8 cellular contexts compared by ENCODE assay signal in the genomic region with DNA sequence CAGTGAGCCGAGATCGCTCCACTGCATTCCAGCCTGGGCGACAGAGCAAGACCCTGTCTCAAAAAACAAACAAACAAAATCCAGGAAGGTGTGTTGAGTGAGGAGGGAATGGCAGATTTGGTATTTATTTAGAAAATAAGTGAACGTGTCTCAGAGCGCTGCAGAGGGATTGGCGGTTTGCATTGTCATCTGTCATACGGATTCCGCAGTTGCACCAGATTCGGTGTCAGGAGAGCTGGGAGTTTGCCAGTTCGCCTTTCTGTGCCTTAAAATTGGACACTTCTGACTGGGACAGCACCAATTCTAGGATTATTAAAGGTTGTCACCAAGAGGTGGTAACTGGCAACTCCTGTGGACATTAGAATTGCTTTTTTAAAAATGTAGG. TPM values are rescaled to one million over a fixed set of nuclear protein-coding genes. Genes with fewer than 3 reads are reported as not detected.
A peak's percentile ranks its signal among the peaks of the same experiment; 100 is the strongest.
DNase-seq lines count a peak whose midpoint lies in the region; ATAC-seq and TF ChIP-seq lines count a peak whose summit lies in the region.

No MANE protein-coding gene starts in this region.

- no peaks in the 10 kb centered on the region for H3K9me3 Mint-ChIP-seq in chondrocyte (ENCODE audit: low read depth)
- H3K9me3 Mint-ChIP-seq in memory B cell, result no peaks in the 10 kb centered on the region

- H3K27ac ChIP-seq in DND-41 (ENCODE audit: low read length) (peak overlapping the region; percentile 83), upper lobe of right lung (no peak overlapping the region)

- H3K27me3 ChIP-seq in DND-41 (ENCODE audit: insufficient read depth, low read length, poor library complexity), result no peaks in the 10 kb centered on the region
- no peaks in the 10 kb centered on the region for H3K27me3 ChIP-seq in upper lobe of right lung

- ATAC-seq in DND-41 (ENCODE audit: insufficient read depth, low read depth), result no peak
- ATAC-seq in memory B cell (ENCODE audit: low read depth), result no peak
- ATAC-seq in upper lobe of right lung, result peak; percentile 6
- no peak for ATAC-seq in HG02981 (IDR thresholded peaks at IDR 0.05; ENCODE audit: unreplicated experiment)

- H3K36me3 Mint-ChIP-seq in chondrocyte (ENCODE audit: low read depth), result peaks cover 15% of the 10 kb centered on the region
- H3K36me3 Mint-ChIP-seq in memory B cell, result peaks cover 11% of the 10 kb centered on the region

- intact Hi-C loops in upper lobe of right lung (cut with DNase I), result no loop called here

- TF ChIP-seq CTCF in DND-41 (IDR thresholded peaks at IDR 0.05; ENCODE audit: borderline replicate concordance, extremely low read depth, low read length, poor library complexity, severe bottlenecking) (no peak), NB4 (IDR thresholded peaks at IDR 0.05; ENCODE audit: low read depth, low read length) (no peak), chondrocyte (IDR thresholded peaks at IDR 0.05) (no peak), upper lobe of right lung (IDR thresholded peaks at IDR 0.05) (no peak)

- peak; percentile 13 for DNase-seq in DND-41
- peak; percentile 51 for DNase-seq in NB4 (ENCODE audit: low read depth)
- no peak for DNase-seq in chondrocyte (ENCODE audit: low spot score)
- no peak for DNase-seq in memory B cell (ENCODE audit: low spot score in 2 of 2)
- no peak for DNase-seq in upper lobe of right lung
- no peak for DNase-seq in GM19240 (ENCODE audit: insufficient read length, low spot score)
- no peak for DNase-seq in COLO668 (lab: John Stamatoyannopoulos, UW; ENCODE audit: unreplicated experiment)

- H3K4me3 Mint-ChIP-seq in chondrocyte (ENCODE audit: unreplicated experiment) (peak overlapping the region; percentile 96), memory B cell (peak overlapping the region; percentile 99)

- H4K20me1 ChIP-seq in DND-41 (ENCODE audit: insufficient read depth, low read length), result peaks cover 22% of the 10 kb centered on the region

- H3K36me3 ChIP-seq in DND-41 (ENCODE audit: insufficient read depth, low read length), result peaks cover 30% of the 10 kb centered on the region
- H3K36me3 ChIP-seq in upper lobe of right lung, result peaks cover 23% of the 10 kb centered on the region

- H3K4me2 ChIP-seq in DND-41 (ENCODE audit: insufficient read depth, low read length), result peak overlapping the region; percentile 75

- H3K27me3 Mint-ChIP-seq in chondrocyte (ENCODE audit: low read depth) (no peaks in the 10 kb centered on the region), memory B cell (no peaks in the 10 kb centered on the region)

- H3K9me3 ChIP-seq in DND-41 (ENCODE audit: insufficient read depth, low read length, severe bottlenecking) (no peaks in the 10 kb centered on the region), upper lobe of right lung (no peaks in the 10 kb centered on the region)

- H3K4me1 ChIP-seq in DND-41 (ENCODE audit: insufficient read depth, low read length), result peaks cover 37% of the 10 kb centered on the region
- H3K4me1 ChIP-seq in upper lobe of right lung, result peaks cover 23% of the 10 kb centered on the region

- H3K4me1 Mint-ChIP-seq in chondrocyte (ENCODE audit: low read depth) (peaks cover 66% of the 10 kb centered on the region), memory B cell (peaks cover 28% of the 10 kb centered on the region)

- H3K79me2 ChIP-seq in DND-41 (ENCODE audit: insufficient read depth, low read length), result peaks cover 46% of the 10 kb centered on the region

- peak overlapping the region; percentile 91 for H3K9ac ChIP-seq in DND-41 (ENCODE audit: low read depth, low read length)

- TF ChIP-seq POLR2A in NB4 (IDR thresholded peaks at IDR 0.05; ENCODE audit: extremely low read depth, insufficient read length), result no peak

- H3K27ac Mint-ChIP-seq in chondrocyte (ENCODE audit: unreplicated experiment) (peak overlapping the region; percentile 87), memory B cell (no peak overlapping the region)

- H3K4me3 ChIP-seq in DND-41 (ENCODE audit: low read depth in 1 of 2, low read length in 2 of 2) (peak overlapping the region; percentile 80 to 88; a peak in 3 of 4 replicates), NB4 (ENCODE audit: low read depth, low read length) (peak overlapping the region; percentile 79), upper lobe of right lung (peak overlapping the region; percentile 85)

- no peak overlapping the region for H2AFZ ChIP-seq in DND-41 (ENCODE audit: low read depth, low read length)

RNA-seq across cellular contexts. Expression of gene SNRNP48, which starts 0.9 kb away (rescaled TPM):
- total RNA-seq in chondrocyte, result 9.6 to 16.0 TPM (median 9.7 TPM) in 3 replicates
- 10.2 TPM for total RNA-seq in upper lobe of right lung

RNA-seq across cellular contexts. Expression of gene DSP, which starts 49.4 kb away (rescaled TPM):
- total RNA-seq in chondrocyte (464 to 589 TPM (median 471 TPM) in 3 replicates), upper lobe of right lung (21.4 TPM)

Comparison
In these comparisons a context has a peak if more than half of its experiments do, and no peak if none do; other contexts are left out.
1. DNase-seq: peak in DND-41 (single experiment) and NB4 (single experiment); none in chondrocyte (single experiment), memory B cell (0 of 2), upper lobe of right lung (single experiment), GM19240 (single experiment) and COLO668 (single experiment).
2. RNA of gene DSP, which starts 49.4 kb away (total RNA-seq): 464 to 589 TPM in chondrocyte; 21.4 TPM in upper lobe of right lung (single experiment); every median in the first group is over 10 times any median in the second.
3. Peak in every context shown above with its lines, with median percentiles within 50 percentile points of each other: H3K4me3 ChIP-seq.